ENCODE assay signal across 22 cellular contexts in genomic region chr3:43882976-43883680, GRCh38.
DNase-seq lines count a peak whose midpoint lies in the region; TF ChIP-seq lines count a peak whose summit lies in the region.
"Had no signal": no experiment of that assay in that cellular context is flagged by ENCODE, and none has a peak within 500 bp of the region (broad histone marks: within the 10 kb centered on the region; RNA-seq: fewer than 3 reads in every experiment).

No MANE protein-coding gene starts in this region.

- H3K4me1 Mint-ChIP-seq in activated CD4-positive, alpha-beta memory T cell treated with anti-CD3 and anti-CD28 coated beads, Interleukin-2, amount 10 ng/mL, durations not matched to agents 7 days and 5 days: no peaks in the 10 kb centered on the region
- H3K4me1 Mint-ChIP-seq in activated CD4-positive, alpha-beta memory T cell treated with anti-CD3 and anti-CD28 coated beads for 36 hours (ENCODE audit: low read depth): no peaks in the 10 kb centered on the region
- H3K4me1 Mint-ChIP-seq: CD4-positive, CD25-positive, alpha-beta regulatory T cell had no signal

- no peaks in the 10 kb centered on the region for H3K36me3 Mint-ChIP-seq in activated CD4-positive, alpha-beta memory T cell treated with anti-CD3 and anti-CD28 coated beads, Interleukin-2, amount 10 ng/mL, durations not matched to agents 7 days and 5 days (ENCODE audit: low read depth)
- H3K36me3 Mint-ChIP-seq in activated CD4-positive, alpha-beta memory T cell treated with anti-CD3 and anti-CD28 coated beads for 36 hours: no peaks in the 10 kb centered on the region
- H3K36me3 Mint-ChIP-seq: CD4-positive, CD25-positive, alpha-beta regulatory T cell had no signal

- intact Hi-C loops in activated CD4-positive, alpha-beta memory T cell treated with anti-CD3 and anti-CD28 coated beads for 36 hours (cut with micrococcal nuclease): no loop called here
- intact Hi-C loops in left ventricle myocardium inferior (cut with micrococcal nuclease) (no loop called here), thyroid gland (cut with DNase I) (no loop called here)

- H3K4me3 Mint-ChIP-seq in activated CD4-positive, alpha-beta memory T cell treated with anti-CD3 and anti-CD28 coated beads, Interleukin-2, amount 10 ng/mL, durations not matched to agents 7 days and 5 days: no peak overlapping the region
- H3K4me3 Mint-ChIP-seq in activated CD4-positive, alpha-beta memory T cell treated with anti-CD3 and anti-CD28 coated beads for 36 hours: no peak overlapping the region
- H3K4me3 Mint-ChIP-seq: CD4-positive, CD25-positive, alpha-beta regulatory T cell; H9 had no signal

- H3K4me3 ChIP-seq in WERI-Rb-1 (ENCODE audit: low read depth, low read length) (no peak overlapping the region), left ventricle myocardium inferior (no peak overlapping the region), thyroid gland (replicated peaks in 1 of 3) (no peak overlapping the region)
- H3K4me3 ChIP-seq: MG63, PC-9 had no signal

- 82 to 83% methylated on average over 11 of the region's 11 CpGs for WGBS in thyroid gland, 2 donors

- peaks cover 11% of the 10 kb centered on the region for H3K27me3 Mint-ChIP-seq in activated CD4-positive, alpha-beta memory T cell treated with anti-CD3 and anti-CD28 coated beads, Interleukin-2, amount 10 ng/mL, durations not matched to agents 7 days and 5 days
- peaks cover 2% of the 10 kb centered on the region for H3K27me3 Mint-ChIP-seq in activated CD4-positive, alpha-beta memory T cell treated with anti-CD3 and anti-CD28 coated beads for 36 hours

- no peaks in the 10 kb centered on the region for H3K36me3 ChIP-seq in WERI-Rb-1
- H3K36me3 ChIP-seq in left ventricle myocardium inferior: no peaks in the 10 kb centered on the region
- no peaks in the 10 kb centered on the region for H3K36me3 ChIP-seq in thyroid gland
- H3K36me3 ChIP-seq: MG63 had no signal

- TF ChIP-seq CTCF in WERI-Rb-1 (IDR thresholded peaks at IDR 0.05; ENCODE audit: low read depth, low read length): no peak
- TF ChIP-seq CTCF in left ventricle myocardium inferior (IDR thresholded peaks at IDR 0.05; ENCODE audit: borderline replicate concordance): no peak
- TF ChIP-seq CTCF in thyroid gland (IDR thresholded peaks at IDR 0.05): no peak

- no peak overlapping the region for H3K27ac Mint-ChIP-seq in activated CD4-positive, alpha-beta memory T cell treated with anti-CD3 and anti-CD28 coated beads, Interleukin-2, amount 10 ng/mL, durations not matched to agents 7 days and 5 days
- no peak overlapping the region for H3K27ac Mint-ChIP-seq in activated CD4-positive, alpha-beta memory T cell treated with anti-CD3 and anti-CD28 coated beads for 36 hours
- H3K27ac Mint-ChIP-seq: CD4-positive, CD25-positive, alpha-beta regulatory T cell; H9 had no signal

- CTCF ChIA-PET in activated CD4-positive, alpha-beta memory T cell treated with anti-CD3 and anti-CD28 coated beads, Interleukin-2, amount 10 ng/mL, durations not matched to agents 7 days and 5 days (lab: Charles Lee): no interaction called here
- CTCF ChIA-PET in activated CD4-positive, alpha-beta memory T cell treated with anti-CD3 and anti-CD28 coated beads for 36 hours (lab: Charles Lee): interaction anchor here (0.6 to 0.8 kb wide), 2 partner anchors 8 to 28 kb away, joined by 3 read pairs; no protein-coding TSS in a partner anchor

- H3K9me3 ChIP-seq in WERI-Rb-1 (ENCODE audit: severe bottlenecking): no peaks in the 10 kb centered on the region
- H3K9me3 ChIP-seq in left ventricle myocardium inferior (replicated peaks): no peaks in the 10 kb centered on the region
- no peaks in the 10 kb centered on the region for H3K9me3 ChIP-seq in thyroid gland
- H3K9me3 ChIP-seq: MG63 had no signal

- H3K4me1 ChIP-seq in left ventricle myocardium inferior: peaks cover 33% of the 10 kb centered on the region
- peaks cover 35 to 45% of the 10 kb centered on the region in 2 donors for H3K4me1 ChIP-seq in thyroid gland

- peak overlapping the region; percentile 0; the same call in 1 of the 2 replicates for H3K27ac ChIP-seq in WERI-Rb-1
- peak overlapping the region; percentile 52 for H3K27ac ChIP-seq in left ventricle myocardium inferior (replicated peaks)
- H3K27ac ChIP-seq in thyroid gland: peak overlapping the region; percentile 72 to 89 (median 89)
- H3K27ac ChIP-seq: HL-60, PC-9, RWPE1 had no signal

- no peaks in the 10 kb centered on the region for H3K27me3 ChIP-seq in WERI-Rb-1 (ENCODE audit: insufficient read depth, low read depth, severe bottlenecking)
- H3K27me3 ChIP-seq in left ventricle myocardium inferior (ENCODE audit: low read depth): peaks cover under 1% of the 10 kb centered on the region
- H3K27me3 ChIP-seq in thyroid gland: no peaks in the 10 kb centered on the region
- H3K27me3 ChIP-seq: MG63 had no signal

- no peaks in the 10 kb centered on the region for H3K9me3 Mint-ChIP-seq in activated CD4-positive, alpha-beta memory T cell treated with anti-CD3 and anti-CD28 coated beads, Interleukin-2, amount 10 ng/mL, durations not matched to agents 7 days and 5 days
- H3K9me3 Mint-ChIP-seq in activated CD4-positive, alpha-beta memory T cell treated with anti-CD3 and anti-CD28 coated beads for 36 hours: no peaks in the 10 kb centered on the region
- H3K9me3 Mint-ChIP-seq: H9 had no signal

- POLR2A ChIA-PET in activated CD4-positive, alpha-beta memory T cell treated with anti-CD3 and anti-CD28 coated beads, Interleukin-2, amount 10 ng/mL, durations not matched to agents 7 days and 5 days (lab: Charles Lee): no interaction called here
- POLR2A ChIA-PET in activated CD4-positive, alpha-beta memory T cell treated with anti-CD3 and anti-CD28 coated beads for 36 hours (lab: Charles Lee): no interaction called here

- peak; percentile 11 for DNase-seq in activated CD4-positive, alpha-beta memory T cell treated with anti-CD3 and anti-CD28 coated beads, Interleukin-2, amount 10 ng/mL, durations not matched to agents 7 days and 5 days
- no peak for DNase-seq in activated CD4-positive, alpha-beta memory T cell treated with anti-CD3 and anti-CD28 coated beads for 36 hours
- DNase-seq in WERI-Rb-1 (no peak), left ventricle myocardium inferior (no peak), thyroid gland (peak in 1 of 2 donors; percentile 45), T-helper 9 cell (no peak), NCI-H2081 (lab: John Stamatoyannopoulos, UW) (no peak), DMS153 treated with DMSO at 0.1 percent for 48 hours (lab: John Stamatoyannopoulos, UW; ENCODE audit: unreplicated experiment) (no peak)
- DNase-seq: 8988T; CD4-positive, CD25-positive, alpha-beta regulatory T cell; COR-L47; DMS 273 treated with DMSO at 0.1 percent for 48 hours; H9; MG63; NCI-H1048; NCI-H1436; NCI-H1930; NCI-H345; NCI-H526; PC-9 had no signal

- no peak for TF ChIP-seq POLR2A in thyroid gland (IDR thresholded peaks at IDR 0.05)

Comparison
In these comparisons a context has a peak if more than half of its experiments do, and no peak if none do; other contexts are left out.
1. H3K27ac ChIP-seq: peak in every context shown above with its lines; median percentile 89 in thyroid gland; 52 in left ventricle myocardium inferior; 0 in WERI-Rb-1.